Comparison of ENCODE assay signal across 19 cellular contexts in the genomic region with DNA sequence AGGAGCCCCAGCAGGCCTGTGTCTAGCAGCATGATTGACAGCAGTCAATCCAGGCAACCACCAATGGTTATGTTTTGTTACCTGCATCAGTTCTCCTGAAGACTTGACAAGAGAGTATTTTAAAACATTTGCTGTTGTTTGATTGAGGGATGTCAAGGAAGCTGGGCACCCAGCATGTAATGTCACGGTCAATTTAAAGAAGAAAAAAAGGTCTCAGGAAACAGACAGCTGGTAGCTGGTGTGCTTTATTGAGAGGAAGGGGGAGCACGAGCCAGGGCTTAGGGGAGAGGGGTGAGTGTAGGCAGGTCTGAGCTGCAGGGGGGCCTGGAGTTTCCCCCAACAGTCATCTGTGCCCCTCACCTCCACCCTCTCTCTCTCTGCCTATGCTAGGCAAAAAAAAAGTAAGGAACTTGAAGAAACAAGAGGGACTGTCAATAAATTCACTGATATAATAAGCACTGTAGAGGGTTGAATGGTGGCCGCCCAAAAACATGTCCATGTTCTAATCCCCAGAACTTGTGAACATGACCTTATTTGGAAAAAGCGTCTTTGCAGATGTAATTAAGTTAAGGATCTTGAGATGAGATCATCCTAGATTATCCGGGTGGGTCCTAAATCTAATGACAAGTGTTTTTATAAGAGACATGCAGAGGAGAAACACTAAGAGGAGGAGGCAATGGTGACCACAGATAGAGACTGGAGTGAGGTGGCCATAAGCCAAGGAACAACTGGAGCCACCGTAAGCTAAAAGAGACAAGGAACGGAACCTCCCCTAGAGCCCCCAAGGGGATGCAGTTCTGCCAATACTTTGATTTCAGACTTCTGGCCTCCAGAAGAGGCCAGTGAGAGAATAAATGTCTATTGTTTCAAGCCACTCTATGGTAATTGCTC. TPM values are rescaled to one million over a fixed set of nuclear protein-coding genes. Genes with fewer than 3 reads are reported as not detected.
A peak's percentile ranks its signal among the peaks of the same experiment; 100 is the strongest.
DNase-seq lines count a peak whose midpoint lies in the region; ATAC-seq and TF ChIP-seq lines count a peak whose summit lies in the region.
"Had no signal": no experiment of that assay in that cellular context is flagged by ENCODE, and none has a peak within 500 bp of the region (broad histone marks: within the 10 kb centered on the region; RNA-seq: fewer than 3 reads in every experiment).

No MANE protein-coding gene starts in this region.

- H2BK15ac ChIP-seq in H9 (ENCODE audit: low read depth, low read length), result no peak overlapping the region

- peak overlapping the region in 2 of 3 experiments; percentile 19 to 20; a peak in 2 of 7 replicates for H3K27ac Mint-ChIP-seq in H9
- peak overlapping the region; percentile 49 to 85 for H3K27ac Mint-ChIP-seq in natural killer cell treated with Interleukin-12 subunit alpha and Interleukin-12 subunit beta and Interleukin-15 and Interleukin-18, amount 100 ng/mL, for 72 hours
- H3K27ac Mint-ChIP-seq: activated naive CD8-positive, alpha-beta T cell treated with anti-CD3 and anti-CD28 coated beads, Interleukin-2, amount 10 ng/mL, durations not matched to agents 7 days and 5 days; stimulated activated naive B cell treated with anti-CD40 and anti-IgM and Interleukin-4, amounts not matched to agents 10 μg/mL and 1 μg/mL and 100 μg/mL, for 72 hours had no signal

- H2BK12ac ChIP-seq in H9 (ENCODE audit: insufficient read length, low read depth, low read length), result no peak overlapping the region

- no peak overlapping the region for H4K8ac ChIP-seq in H9 (replicated peaks; ENCODE audit: insufficient read length, low read depth, low read length)

- peaks cover 3 to 14% of the 10 kb centered on the region in 2 experiments; a peak in 3 of 4 replicates for H3K4me1 Mint-ChIP-seq in H9
- H3K4me1 Mint-ChIP-seq in natural killer cell treated with Interleukin-12 subunit alpha and Interleukin-12 subunit beta and Interleukin-15 and Interleukin-18, amount 100 ng/mL, for 72 hours (ENCODE audit: low read depth in 2 of 2), result peaks cover 16 to 28% of the 10 kb centered on the region in 2 donors

- ATAC-seq in natural killer cell treated with Interleukin-12 subunit alpha and Interleukin-12 subunit beta and Interleukin-15 and Interleukin-18, amount 100 ng/mL, for 72 hours, result no peak
- no peak for ATAC-seq in heart right ventricle
- ATAC-seq: left colon; mucosa of descending colon; Panc1; stimulated activated naive B cell treated with anti-CD40 and anti-IgM and Interleukin-4, amounts not matched to agents 10 μg/mL and 1 μg/mL and 100 μg/mL, for 72 hours had no signal

- H3K23me2 ChIP-seq in H9 (ENCODE audit: insufficient read length, low read depth, low read length, poor library complexity, severe bottlenecking), result no peaks in the 10 kb centered on the region

- no peak overlapping the region for H2BK120ac ChIP-seq in H9 (ENCODE audit: low read depth, low read length, poor library complexity, severe bottlenecking)

- H3K4me3 ChIP-seq in SJCRH30, result no peak overlapping the region
- no peak overlapping the region for H3K4me3 ChIP-seq in heart right ventricle
- H3K4me3 ChIP-seq: mucosa of descending colon, upper lobe of left lung had no signal

- no peaks in the 10 kb centered on the region for H4K20me1 ChIP-seq in H9 (ENCODE audit: control insufficient read depth, insufficient read depth, insufficient read length)

- H3K9ac ChIP-seq in H9 (ENCODE audit: extremely low read depth, insufficient read length, low read length), result no peak overlapping the region

- no peaks in the 10 kb centered on the region for H3K9me3 ChIP-seq in H9 (ENCODE audit: control insufficient read depth, low read depth, low read length)
- H3K9me3 ChIP-seq in SJCRH30 (replicated peaks), result no peaks in the 10 kb centered on the region
- no peaks in the 10 kb centered on the region for H3K9me3 ChIP-seq in heart right ventricle
- H3K9me3 ChIP-seq: mucosa of descending colon, upper lobe of left lung had no signal

- no peaks in the 10 kb centered on the region for H3K79me1 ChIP-seq in H9 (ENCODE audit: insufficient read depth, low read depth, low read length, poor library complexity, severe bottlenecking)

- no peak overlapping the region for H3K23ac ChIP-seq in H9 (ENCODE audit: insufficient read length, low read depth, low read length)

- H3K36me3 ChIP-seq in SJCRH30, result no peaks in the 10 kb centered on the region
- no peaks in the 10 kb centered on the region for H3K36me3 ChIP-seq in heart right ventricle
- H3K36me3 ChIP-seq: upper lobe of left lung had no signal

- H2AFZ ChIP-seq in H9 (ENCODE audit: low read length), result no peak overlapping the region

- H2BK5ac ChIP-seq in H9 (ENCODE audit: insufficient read length, low read length), result no peak overlapping the region

- no peak overlapping the region for H2AK5ac ChIP-seq in H9 (ENCODE audit: insufficient read length, low read length)

- H4K5ac ChIP-seq in H9 (ENCODE audit: insufficient read length, low read depth, low read length), result no peak overlapping the region

- H3K56ac ChIP-seq in H9 (ENCODE audit: insufficient read length, low read depth, low read length), result no peak overlapping the region

- H3K27me3 ChIP-seq in H9 (ENCODE audit: insufficient read depth, low read length) (no peaks in the 10 kb centered on the region), SJCRH30 (no peaks in the 10 kb centered on the region), heart right ventricle (no peaks in the 10 kb centered on the region)
- H3K27me3 ChIP-seq: upper lobe of left lung had no signal

- TF ChIP-seq CTCF in H9 (conservative IDR thresholded peaks at IDR 0.05) (no peak), heart right ventricle (IDR thresholded peaks at IDR 0.05) (no peak), GM13976 (IDR thresholded peaks at IDR 0.05; ENCODE audit: borderline replicate concordance, control extremely low read depth, extremely low read depth, insufficient read depth, missing control alignments) (no peak)

- no CpG with 5 or more reads among the region's 7 CpGs for WGBS in H9 (ENCODE audit: extremely low coverage, insufficient read length, low lambda C conversion rate)
- 67 to 76% methylated on average over 7 of the region's 7 CpGs for WGBS in heart right ventricle, 2 donors

- intact Hi-C loops in heart right ventricle (cut with DNase I), result loop anchor here in 5 of 10 donors (5.0 to 10.0 kb wide), 4 partner anchors 101 to 133 kb away; partner anchors contain the start of gene RNF43 (in 1 of the 5)

- H3K79me2 ChIP-seq in H9 (ENCODE audit: insufficient read depth, low read length), result no peaks in the 10 kb centered on the region

- no peak overlapping the region for H4K91ac ChIP-seq in H9 (ENCODE audit: insufficient read length, low read depth, low read length)

- H3K4me1 ChIP-seq in H9 (ENCODE audit: insufficient read depth, low read length), result no peaks in the 10 kb centered on the region
- peaks cover 16% of the 10 kb centered on the region for H3K4me1 ChIP-seq in SJCRH30
- H3K4me1 ChIP-seq in heart right ventricle, result peaks cover 0 to 5% (median 0%) of the 10 kb centered on the region in 9 donors
- H3K4me1 ChIP-seq: upper lobe of left lung had no signal

- no peak overlapping the region for H3K4ac ChIP-seq in H9 (ENCODE audit: low read depth, low read length)

- H3T11ph ChIP-seq in H9 (ENCODE audit: low read length), result no peak overlapping the region

- H3K18ac ChIP-seq in H9 (ENCODE audit: insufficient read length, low read depth, low read length), result no peak overlapping the region

- H3K4me2 ChIP-seq in H9 (ENCODE audit: insufficient read depth, insufficient read length, low read length), result no peak overlapping the region

- H2BK20ac ChIP-seq in H9 (ENCODE audit: low read depth, low read length, poor library complexity, severe bottlenecking), result no peak overlapping the region

- H3K27ac ChIP-seq in H9 (ENCODE audit: insufficient read length, low read depth, low read length), result no peak overlapping the region
- H3K27ac ChIP-seq in SJCRH30, result peak overlapping the region; percentile 48
- H3K27ac ChIP-seq in heart right ventricle, result no peak overlapping the region
- H3K27ac ChIP-seq: upper lobe of left lung, VCaP had no signal

- no peak overlapping the region; a peak in 1 of 5 replicates for H3K4me3 Mint-ChIP-seq in H9
- no peak overlapping the region for H3K4me3 Mint-ChIP-seq in natural killer cell treated with Interleukin-12 subunit alpha and Interleukin-12 subunit beta and Interleukin-15 and Interleukin-18, amount 100 ng/mL, for 72 hours
- H3K4me3 Mint-ChIP-seq: activated naive CD8-positive, alpha-beta T cell treated with anti-CD3 and anti-CD28 coated beads, Interleukin-2, amount 10 ng/mL, durations not matched to agents 7 days and 5 days; stimulated activated naive B cell treated with anti-CD40 and anti-IgM and Interleukin-4, amounts not matched to agents 10 μg/mL and 1 μg/mL and 100 μg/mL, for 72 hours had no signal

- no peak overlapping the region for H3K14ac ChIP-seq in H9 (ENCODE audit: insufficient read depth, low read length)

- in situ Hi-C loops in GM13976 (cut with MboI; ENCODE audit: low sequenced_read_pairs, unreplicated experiment), result loop anchor here (10.0 kb wide), 1 partner anchor 111 kb away; no protein-coding TSS in a partner anchor

- no peaks in the 10 kb centered on the region for H3K9me3 Mint-ChIP-seq in H9
- H3K9me3 Mint-ChIP-seq in natural killer cell treated with Interleukin-12 subunit alpha and Interleukin-12 subunit beta and Interleukin-15 and Interleukin-18, amount 100 ng/mL, for 72 hours, result no peaks in the 10 kb centered on the region
- H3K9me3 Mint-ChIP-seq: activated naive CD8-positive, alpha-beta T cell treated with anti-CD3 and anti-CD28 coated beads, Interleukin-2, amount 10 ng/mL, durations not matched to agents 7 days and 5 days; stimulated activated naive B cell treated with anti-CD40 and anti-IgM and Interleukin-4, amounts not matched to agents 10 μg/mL and 1 μg/mL and 100 μg/mL, for 72 hours had no signal

- H3K27me3 Mint-ChIP-seq in H9 (ENCODE audit: low read depth), result peaks cover 2% of the 10 kb centered on the region; the same call in 1 of the 2 replicates
- H3K27me3 Mint-ChIP-seq in natural killer cell treated with Interleukin-12 subunit alpha and Interleukin-12 subunit beta and Interleukin-15 and Interleukin-18, amount 100 ng/mL, for 72 hours, result no peaks in the 10 kb centered on the region
- H3K27me3 Mint-ChIP-seq: activated naive CD8-positive, alpha-beta T cell treated with anti-CD3 and anti-CD28 coated beads, Interleukin-2, amount 10 ng/mL, durations not matched to agents 7 days and 5 days; stimulated activated naive B cell treated with anti-CD40 and anti-IgM and Interleukin-4, amounts not matched to agents 10 μg/mL and 1 μg/mL and 100 μg/mL, for 72 hours had no signal

- no peaks in the 10 kb centered on the region for H3K36me3 Mint-ChIP-seq in H9 (ENCODE audit: insufficient read depth in 1 of 3, low read depth in 3 of 3)
- H3K36me3 Mint-ChIP-seq in natural killer cell treated with Interleukin-12 subunit alpha and Interleukin-12 subunit beta and Interleukin-15 and Interleukin-18, amount 100 ng/mL, for 72 hours, result peaks cover 13% of the 10 kb centered on the region
- H3K36me3 Mint-ChIP-seq: stimulated activated naive B cell treated with anti-CD40 and anti-IgM and Interleukin-4, amounts not matched to agents 10 μg/mL and 1 μg/mL and 100 μg/mL, for 72 hours had no signal

- DNase-seq in NCI-H2107 treated with DMSO at 0.1 percent for 48 hours (lab: John Stamatoyannopoulos, UW; ENCODE audit: unreplicated experiment), result peak; percentile 61
- DNase-seq in NCI-H2107 (lab: John Stamatoyannopoulos, UW), result no peak
- no peak for DNase-seq in H9
- DNase-seq in SJCRH30, result peak; percentile 37 to 59
- no peak for DNase-seq in natural killer cell treated with Interleukin-12 subunit alpha and Interleukin-12 subunit beta and Interleukin-15 and Interleukin-18, amount 100 ng/mL, for 72 hours (ENCODE audit: low spot score)
- DNase-seq in superior temporal gyrus (ENCODE audit: extremely low spot score), result no peak
- DNase-seq in heart right ventricle, result no peak
- no peak for DNase-seq in GM13976 (ENCODE audit: low spot score)
- DNase-seq: activated CD8-positive, alpha-beta memory T cell treated with anti-CD3 and anti-CD28 coated beads, Interleukin-2, amount 50 U/mL, for 4 hours; activated naive CD8-positive, alpha-beta T cell treated with anti-CD3 and anti-CD28 coated beads, Interleukin-2, amount 10 ng/mL, durations not matched to agents 7 days and 5 days; effector CD4-positive, alpha-beta T cell; mucosa of descending colon; NCI-H446 treated with DMSO at 0.1 percent for 48 hours; small intestine; stimulated activated naive B cell treated with anti-CD40 and anti-IgM and Interleukin-4, amounts not matched to agents 10 μg/mL and 1 μg/mL and 100 μg/mL, for 72 hours; upper lobe of left lung had no signal

RNA-seq across cellular contexts. Expression of gene TSPOAP1, which starts 14.5 kb away (rescaled TPM):
- 17.3 and 19.0 TPM in 2 replicates for total RNA-seq in H9 (2021)
- total RNA-seq in SJCRH30 (2014; rRNA removed; shearing (Covaris generic)), result 0.53 and 0.58 TPM in 2 replicates
- total RNA-seq in natural killer cell treated with Interleukin-12 subunit alpha and Interleukin-12 subunit beta and Interleukin-15 and Interleukin-18, amount 100 ng/mL, for 72 hours, result 10 to 100 TPM; 54.0 to 82.3 TPM
- 10 to 100 TPM in 8 of 10 donors, 1 to 10 TPM in 2; 6.0 to 18.7 (median 12.4) TPM for total RNA-seq in heart right ventricle
- 10 to 100 TPM in 1 of 2 donors, 1 to 10 TPM in 1; 1.6 to 35.6 TPM for polyA plus RNA-seq in heart right ventricle

RNA-seq across cellular contexts. Expression of gene MPO, which starts 33.3 kb away (rescaled TPM):
- not detected in 2 replicates for total RNA-seq in H9 (2021)
- total RNA-seq in SJCRH30 (2014; rRNA removed; shearing (Covaris generic)), result 5.2 and 6.4 TPM in 2 replicates
- total RNA-seq in natural killer cell treated with Interleukin-12 subunit alpha and Interleukin-12 subunit beta and Interleukin-15 and Interleukin-18, amount 100 ng/mL, for 72 hours, result not detected
- total RNA-seq in heart right ventricle, result 1 to 10 TPM in 1 of 10 donors, under 1 TPM in 7, not detected in 2; 0.08 to 2.5 (median 0.25) TPM
- under 1 TPM; 0.07 to 0.15 TPM for polyA plus RNA-seq in heart right ventricle
- total RNA-seq: activated naive CD8-positive, alpha-beta T cell treated with anti-CD3 and anti-CD28 coated beads, Interleukin-2, amount 10 ng/mL, durations not matched to agents 7 days and 5 days had no signal

RNA-seq across cellular contexts. Expression of gene SUPT4H1, which starts 37.9 kb away (rescaled TPM):
- 107 and 109 TPM in 2 replicates for total RNA-seq in H9 (2021)
- total RNA-seq in SJCRH30 (2014; rRNA removed; shearing (Covaris generic)), result 61.2 and 61.3 TPM in 2 replicates
- total RNA-seq in natural killer cell treated with Interleukin-12 subunit alpha and Interleukin-12 subunit beta and Interleukin-15 and Interleukin-18, amount 100 ng/mL, for 72 hours, result 100 to 1,000 TPM in 1 of 2 donors, 10 to 100 TPM in 1; 84.0 to 143 TPM
- 10 to 100 TPM; 49.0 to 73.4 (median 59.8) TPM for total RNA-seq in heart right ventricle
- 10 to 100 TPM; 38.0 to 95.0 TPM for polyA plus RNA-seq in heart right ventricle

Comparison
In these comparisons a context has a peak if more than half of its experiments do, and no peak if none do; other contexts are left out.
1. DNase-seq: peak in NCI-H2107 treated with DMSO at 0.1 percent for 48 hours (single experiment) and SJCRH30 (2 of 2); none in NCI-H2107 (single experiment), H9 (single experiment), natural killer cell treated with Interleukin-12 subunit alpha and Interleukin-12 subunit beta and Interleukin-15 and Interleukin-18, amount 100 ng/mL, for 72 hours (single experiment), superior temporal gyrus (single experiment), heart right ventricle (0 of 2) and GM13976 (single experiment).